8 cellular contexts compared by ENCODE assay signal in genomic region chr17:41962768-41963434, GRCh38. TPM values are rescaled to one million over a fixed set of nuclear protein-coding genes. Genes with fewer than 3 reads are reported as not detected.
DNase-seq lines count a peak whose midpoint lies in the region; ATAC-seq and TF ChIP-seq lines count a peak whose summit lies in the region.

No MANE protein-coding gene starts in this region.

- H3K4me1 Mint-ChIP-seq in stimulated activated memory B cell treated with anti-CD40 and anti-IgM and Interleukin-4, amounts not matched to agents 10 μg/mL and 1 μg/mL and 100 μg/mL, for 72 hours: peaks cover 24% of the 10 kb centered on the region

- no peak overlapping the region for H3K4me3 Mint-ChIP-seq in stimulated activated memory B cell treated with anti-CD40 and anti-IgM and Interleukin-4, amounts not matched to agents 10 μg/mL and 1 μg/mL and 100 μg/mL, for 72 hours

- peak; percentile 17 to 20 for ATAC-seq in right cardiac atrium
- ATAC-seq in stimulated activated memory B cell treated with anti-CD40 and anti-IgM and Interleukin-4, amounts not matched to agents 10 μg/mL and 1 μg/mL and 100 μg/mL, for 72 hours: no peak
- ATAC-seq in GM18873 (IDR thresholded peaks at IDR 0.05; ENCODE audit: low FRiP score, unreplicated experiment): no peak

- H3K27me3 ChIP-seq in right cardiac atrium (ENCODE audit: control insufficient read depth, insufficient read depth): no peaks in the 10 kb centered on the region

- WGBS in right cardiac atrium: 22% methylated on average over 9 of the region's 9 CpGs

- TF ChIP-seq CTCF in NB4 (IDR thresholded peaks at IDR 0.05; ENCODE audit: low read depth, low read length): peak; percentile 75

- no peak overlapping the region for H3K27ac ChIP-seq in right cardiac atrium (ENCODE audit: low read length)

- peak; percentile 88 for DNase-seq in ELF-1 (ENCODE audit: low read depth, low spot score)
- peak; percentile 80 for DNase-seq in NB4 (ENCODE audit: low read depth)
- DNase-seq in T follicular helper cell (ENCODE audit: low read depth): peak; percentile 58
- DNase-seq in amniotic epithelial cell (ENCODE audit: low read depth): peak; percentile 37
- DNase-seq in right cardiac atrium: peak; percentile 80 to 93 (median 89)
- peak; percentile 40 for DNase-seq in skeletal muscle cell (ENCODE audit: low read depth)

- H3K4me3 ChIP-seq in NB4 (ENCODE audit: low read depth, low read length) (no peak overlapping the region), right cardiac atrium (ENCODE audit: low read length) (no peak overlapping the region), skeletal muscle cell (ENCODE audit: low read depth, low read length) (no peak overlapping the region)

- H3K9me3 Mint-ChIP-seq in stimulated activated memory B cell treated with anti-CD40 and anti-IgM and Interleukin-4, amounts not matched to agents 10 μg/mL and 1 μg/mL and 100 μg/mL, for 72 hours: no peaks in the 10 kb centered on the region

- H3K9me3 ChIP-seq in right cardiac atrium (ENCODE audit: control insufficient read depth, low read length): no peaks in the 10 kb centered on the region

- H3K27ac Mint-ChIP-seq in stimulated activated memory B cell treated with anti-CD40 and anti-IgM and Interleukin-4, amounts not matched to agents 10 μg/mL and 1 μg/mL and 100 μg/mL, for 72 hours: no peak overlapping the region

- peaks cover 9% of the 10 kb centered on the region for H3K4me1 ChIP-seq in right cardiac atrium (ENCODE audit: control insufficient read depth, insufficient read depth, low read length)

- intact Hi-C loops in right cardiac atrium (cut with DNase I): loop anchor here (2.0 to 10.0 kb wide), 6 partner anchors 59 to 154 kb away; partner anchors contain the start of gene NKIRAS2 (in 2 of the 4)

- H3K36me3 Mint-ChIP-seq in stimulated activated memory B cell treated with anti-CD40 and anti-IgM and Interleukin-4, amounts not matched to agents 10 μg/mL and 1 μg/mL and 100 μg/mL, for 72 hours: no peaks in the 10 kb centered on the region

- TF ChIP-seq POLR2A in NB4 (IDR thresholded peaks at IDR 0.05; ENCODE audit: extremely low read depth, insufficient read length): no peak

- peaks cover 1% of the 10 kb centered on the region for H3K27me3 Mint-ChIP-seq in stimulated activated memory B cell treated with anti-CD40 and anti-IgM and Interleukin-4, amounts not matched to agents 10 μg/mL and 1 μg/mL and 100 μg/mL, for 72 hours

RNA-seq across cellular contexts. Expression of gene CNP, which starts 3.7 kb away (rescaled TPM):
- 10 to 100 TPM; 37.1 to 41.1 (median 39.2) TPM for total RNA-seq in right cardiac atrium
- polyA plus RNA-seq in right cardiac atrium: 32.1 TPM

RNA-seq across cellular contexts. Expression of gene ODAD4, which starts 32.5 kb away (rescaled TPM):
- total RNA-seq in right cardiac atrium: 1 to 10 TPM in 2 of 4 donors, under 1 TPM in 2; 0.71 to 2.0 (median 1.2) TPM
- 0.72 TPM for polyA plus RNA-seq in right cardiac atrium

RNA-seq across cellular contexts. Expression of gene ACLY, which starts 44.1 kb away (rescaled TPM):
- 10 to 100 TPM; 24.7 to 50.8 (median 38.4) TPM for total RNA-seq in right cardiac atrium
- 23.0 TPM for polyA plus RNA-seq in right cardiac atrium

RNA-seq across cellular contexts. Expression of gene DNAJC7, which starts 54.3 kb away (rescaled TPM):
- total RNA-seq in right cardiac atrium: 10 to 100 TPM; 56.2 to 81.5 (median 65.3) TPM
- polyA plus RNA-seq in right cardiac atrium: 60.7 TPM

RNA-seq across cellular contexts. Expression of gene NKIRAS2, which starts 57.0 kb away (rescaled TPM):
- 10 to 100 TPM; 39.1 to 47.9 (median 40.4) TPM for total RNA-seq in right cardiac atrium
- polyA plus RNA-seq in right cardiac atrium: 53.9 TPM

Comparison
In these comparisons a context has a peak if more than half of its experiments do, and no peak if none do; other contexts are left out.
1. DNase-seq: peak in every context shown above with its lines; median percentile 89 in right cardiac atrium; 88 in ELF-1; 80 in NB4; 58 in T follicular helper cell; 40 in skeletal muscle cell; 37 in amniotic epithelial cell.
2. ATAC-seq: peak in right cardiac atrium (2 of 2); none in stimulated activated memory B cell treated with anti-CD40 and anti-IgM and Interleukin-4, amounts not matched to agents 10 μg/mL and 1 μg/mL and 100 μg/mL, for 72 hours (single experiment) and GM18873 (single experiment).